ENCODE assay signal across 11 cellular contexts in genomic region chr11:68013611-68014156, GRCh38. TPM values are rescaled to one million over a fixed set of nuclear protein-coding genes. Genes with fewer than 3 reads are reported as not detected.
A peak's percentile ranks its signal among the peaks of the same experiment; 100 is the strongest.
DNase-seq lines count a peak whose midpoint lies in the region; ATAC-seq and TF ChIP-seq lines count a peak whose summit lies in the region.
"Had no signal": no experiment of that assay in that cellular context is flagged by ENCODE, and none has a peak within 500 bp of the region (broad histone marks: within the 10 kb centered on the region; RNA-seq: fewer than 3 reads in every experiment).

No MANE protein-coding gene starts in this region.

- H3K36me3 Mint-ChIP-seq in nephron (ENCODE audit: low read depth): no peaks in the 10 kb centered on the region
- H3K36me3 Mint-ChIP-seq: activated CD8-positive, alpha-beta memory T cell treated with anti-CD3 and anti-CD28 coated beads, Interleukin-2, amount 10 ng/mL, durations not matched to agents 7 days and 5 days; memory B cell had no signal

- H3K36me3 ChIP-seq in ectodermal cell (ENCODE audit: control insufficient read depth, insufficient read depth, low read length): no peaks in the 10 kb centered on the region
- H3K36me3 ChIP-seq in psoas muscle (ENCODE audit: insufficient read depth in 1 of 2, low read depth in 1 of 2): no peaks in the 10 kb centered on the region

- H3K4me3 ChIP-seq in right cardiac atrium (ENCODE audit: low read length) (no peak overlapping the region), ectodermal cell (ENCODE audit: insufficient read depth, low read depth, low read length) (no peak overlapping the region), psoas muscle (no peak overlapping the region)

- H3K4me1 Mint-ChIP-seq in nephron: peaks cover 32% of the 10 kb centered on the region

- H3K9me3 ChIP-seq in right cardiac atrium (ENCODE audit: control insufficient read depth, low read length): no peaks in the 10 kb centered on the region
- no peaks in the 10 kb centered on the region for H3K9me3 ChIP-seq in ectodermal cell (ENCODE audit: control insufficient read depth, low read length)
- H3K9me3 ChIP-seq in psoas muscle: no peaks in the 10 kb centered on the region

- WGBS in right cardiac atrium: 92% methylated on average over 14 of the region's 14 CpGs
- WGBS in ectodermal cell, 2 experiments: 93 to 94% methylated on average over 14 of the region's 14 CpGs
- WGBS in psoas muscle, 3 donors: 82 to 89% (median 87%) methylated on average over 13 to 14 of the region's 14 CpGs

- H3K4me3 Mint-ChIP-seq in nephron: no peak overlapping the region
- H3K4me3 Mint-ChIP-seq: activated CD8-positive, alpha-beta memory T cell treated with anti-CD3 and anti-CD28 coated beads, Interleukin-2, amount 10 ng/mL, durations not matched to agents 7 days and 5 days; memory B cell had no signal

- TF ChIP-seq CTCF in nephron (IDR thresholded peaks at IDR 0.05; ENCODE audit: unreplicated experiment in 3 of 3) (no peak), psoas muscle (IDR thresholded peaks at IDR 0.05) (no peak)

- H3K27ac ChIP-seq in right cardiac atrium (ENCODE audit: low read length) (no peak overlapping the region), ectodermal cell (ENCODE audit: insufficient read depth, low read depth, low read length, poor library complexity, severe bottlenecking) (peak overlapping the region; percentile 57), substantia nigra (ENCODE audit: low read depth, low read length, poor library complexity, severe bottlenecking) (no peak overlapping the region), psoas muscle (no peak overlapping the region)

- peak overlapping the region; percentile 90 to 96 (median 95) for H3K27ac Mint-ChIP-seq in nephron
- H3K27ac Mint-ChIP-seq: activated CD8-positive, alpha-beta memory T cell treated with anti-CD3 and anti-CD28 coated beads, Interleukin-2, amount 10 ng/mL, durations not matched to agents 7 days and 5 days; memory B cell had no signal

- H3K27me3 ChIP-seq in right cardiac atrium (ENCODE audit: control insufficient read depth, insufficient read depth): no peaks in the 10 kb centered on the region
- no peaks in the 10 kb centered on the region for H3K27me3 ChIP-seq in ectodermal cell (ENCODE audit: control insufficient read depth, insufficient read depth, low read length, poor library complexity, severe bottlenecking)
- H3K27me3 ChIP-seq in psoas muscle (ENCODE audit: insufficient read depth in 3 of 3, low read length in 2 of 3): no peaks in the 10 kb centered on the region

- ATAC-seq in right cardiac atrium: no peak
- no peak for ATAC-seq in psoas muscle
- ATAC-seq: activated CD8-positive, alpha-beta memory T cell treated with anti-CD3 and anti-CD28 coated beads, Interleukin-2, amount 10 ng/mL, durations not matched to agents 7 days and 5 days had no signal

- H3K4me1 ChIP-seq in right cardiac atrium (ENCODE audit: control insufficient read depth, insufficient read depth, low read length): peaks cover 5% of the 10 kb centered on the region
- peaks cover 25% of the 10 kb centered on the region for H3K4me1 ChIP-seq in ectodermal cell (ENCODE audit: control insufficient read depth, insufficient read depth, low read length)
- H3K4me1 ChIP-seq in psoas muscle: peaks cover 16% of the 10 kb centered on the region

- peaks cover 22% of the 10 kb centered on the region for H3K27me3 Mint-ChIP-seq in nephron (ENCODE audit: low read depth)
- H3K27me3 Mint-ChIP-seq: activated CD8-positive, alpha-beta memory T cell treated with anti-CD3 and anti-CD28 coated beads, Interleukin-2, amount 10 ng/mL, durations not matched to agents 7 days and 5 days; memory B cell had no signal

- intact Hi-C loops in right cardiac atrium (cut with DNase I) (no loop called here), cardiac septum (cut with DNase I) (loop anchor here (10.0 kb wide), 1 partner anchor 191 kb away; no protein-coding TSS in a partner anchor), psoas muscle (cut with DNase I) (no loop called here)

- no peaks in the 10 kb centered on the region for H3K9me3 Mint-ChIP-seq in nephron
- H3K9me3 Mint-ChIP-seq: memory B cell had no signal

- DNase-seq in right cardiac atrium (peak in 2 of 3 donors; percentile 40 to 44), cardiac septum (ENCODE audit: low spot score) (no peak), substantia nigra (lab: John Stamatoyannopoulos, UW) (no peak), T-helper 1 cell (no peak), ecto neural progenitor cell (ENCODE audit: low spot score) (no peak), psoas muscle (no peak)
- DNase-seq: activated CD8-positive, alpha-beta memory T cell treated with anti-CD3 and anti-CD28 coated beads, Interleukin-2, amount 10 ng/mL, durations not matched to agents 7 days and 5 days; Right ventricle myocardium superior had no signal

RNA-seq across cellular contexts. Expression of gene ALDH3B1, which starts 3.6 kb away (rescaled TPM):
- 1 to 10 TPM; 3.8 to 5.7 (median 4.9) TPM for total RNA-seq in right cardiac atrium
- 2.9 TPM for polyA plus RNA-seq in right cardiac atrium
- total RNA-seq in cardiac septum: 5.1 TPM
- polyA plus RNA-seq in ectodermal cell (2013, experiment 1 of 4): 0.24 TPM
- 0.52 TPM for polyA plus RNA-seq in ectodermal cell (2013, experiment 2 of 4)
- 0.53 TPM for polyA plus RNA-seq in ectodermal cell (2013, experiment 3 of 4)
- 0.53 TPM for polyA plus RNA-seq in ectodermal cell (2013, experiment 4 of 4)
- 1 to 10 TPM; 1.7 to 3.3 (median 2.2) TPM for total RNA-seq in psoas muscle
- polyA plus RNA-seq in psoas muscle: 1 to 10 TPM in 2 of 3 donors, under 1 TPM in 1; 0.83 to 1.8 (median 1.4) TPM
- total RNA-seq: activated CD8-positive, alpha-beta memory T cell treated with anti-CD3 and anti-CD28 coated beads, Interleukin-2, amount 10 ng/mL, durations not matched to agents 7 days and 5 days had no signal

RNA-seq across cellular contexts. Expression of gene UNC93B1, which starts 9.8 kb away (rescaled TPM):
- total RNA-seq in right cardiac atrium: 10 to 100 TPM in 3 of 4 donors, 1 to 10 TPM in 1; 9.0 to 13.2 (median 11.9) TPM
- polyA plus RNA-seq in right cardiac atrium: 6.9 TPM
- total RNA-seq in cardiac septum: 5.3 TPM
- polyA plus RNA-seq in ectodermal cell (2013, experiment 1 of 4): 9.3 TPM
- 11.2 TPM for polyA plus RNA-seq in ectodermal cell (2013, experiment 2 of 4)
- 14.8 TPM for polyA plus RNA-seq in ectodermal cell (2013, experiment 3 of 4)
- polyA plus RNA-seq in ectodermal cell (2013, experiment 4 of 4): 13.3 TPM
- 1 to 10 TPM; 3.8 to 5.2 (median 4.8) TPM for total RNA-seq in psoas muscle
- polyA plus RNA-seq in psoas muscle: 1 to 10 TPM; 1.9 to 5.9 (median 4.0) TPM

RNA-seq across cellular contexts. Expression of gene NDUFS8, which starts 16.8 kb away (rescaled TPM):
- total RNA-seq in right cardiac atrium (100 to 1,000 TPM; 334 to 454 (median 391) TPM), cardiac septum (315 TPM), psoas muscle (100 to 1,000 TPM; 204 to 328 (median 241) TPM)
- polyA plus RNA-seq in right cardiac atrium (642 TPM), psoas muscle (100 to 1,000 TPM; 193 to 390 (median 328) TPM)
- polyA plus RNA-seq in ectodermal cell (2013, experiment 1 of 4): 146 TPM
- polyA plus RNA-seq in ectodermal cell (2013, experiment 2 of 4): 155 TPM
- polyA plus RNA-seq in ectodermal cell (2013, experiment 3 of 4): 139 TPM
- 160 TPM for polyA plus RNA-seq in ectodermal cell (2013, experiment 4 of 4)

RNA-seq across cellular contexts. Expression of gene TCIRG1, which starts 25.1 kb away (rescaled TPM):
- total RNA-seq in right cardiac atrium: 10 to 100 TPM; 23.4 to 40.2 (median 36.6) TPM
- polyA plus RNA-seq in right cardiac atrium: 38.3 TPM
- 26.5 TPM for total RNA-seq in cardiac septum
- 17.7 TPM for polyA plus RNA-seq in ectodermal cell (2013, experiment 1 of 4)
- polyA plus RNA-seq in ectodermal cell (2013, experiment 2 of 4): 19.0 TPM
- polyA plus RNA-seq in ectodermal cell (2013, experiment 3 of 4): 16.9 TPM
- polyA plus RNA-seq in ectodermal cell (2013, experiment 4 of 4): 17.0 TPM
- total RNA-seq in psoas muscle: 10 to 100 TPM; 11.4 to 14.6 (median 12.7) TPM
- polyA plus RNA-seq in psoas muscle: 10 to 100 TPM; 10.9 to 20.1 (median 11.8) TPM

Comparison
In these comparisons a context has a peak if more than half of its experiments do, and no peak if none do; other contexts are left out.
1. DNase-seq: peak in right cardiac atrium (2 of 3); none in cardiac septum (single experiment), substantia nigra (0 of 49), T-helper 1 cell (0 of 5), ecto neural progenitor cell (single experiment) and psoas muscle (0 of 2).